ENCODE assay signal across 2 cellular contexts in genomic region chr4:15414601-15415091, GRCh38.
TF ChIP-seq lines count a peak whose summit lies in the region.

No MANE protein-coding gene starts in this region.

TF ChIP-seq in SK-N-SH, 30 proteins besides CTCF, POLR2A, EP300 and RAD21 (continued from another document):
- TF ChIP-seq PBX3 (IDR thresholded peaks at IDR 0.05) (no peak), TEAD4 (IDR thresholded peaks at IDR 0.05; ENCODE audit: borderline replicate concordance, insufficient read depth) (no peak), FOXJ3 (CRISPR knock-in tag; IDR thresholded peaks at IDR 0.05) (no peak), CHD2 (IDR thresholded peaks at IDR 0.05; ENCODE audit: low read length, partially characterized antibody) (no peak), REST (IDR thresholded peaks at IDR 0.05; ENCODE audit: low read depth, low read length) (no peak), FOXM1 (IDR thresholded peaks at IDR 0.05; ENCODE audit: low read depth) (no peak), RFX5 (IDR thresholded peaks at IDR 0.05; ENCODE audit: low read length) (no peak), TCF12 (IDR thresholded peaks at IDR 0.05) (no peak), GABPA (IDR thresholded peaks at IDR 0.05; ENCODE audit: low read depth) (no peak), EZH2phosphoT487 (IDR thresholded peaks at IDR 0.05; ENCODE audit: borderline replicate concordance, low read depth) (no peak), IRF3 (IDR thresholded peaks at IDR 0.05; ENCODE audit: low read depth, low read length) (no peak), USF2 (IDR thresholded peaks at IDR 0.05; ENCODE audit: borderline replicate concordance, low read depth, low read length) (no peak)

TF ChIP-seq in SK-N-SH treated with all-trans-retinoic acid at 6 μM for 48 hours, 23 proteins besides CTCF, POLR2A, EP300 and RAD21 (continued from another document):
- no peak for TF ChIP-seq CSRNP3 (CRISPR knock-in tag; IDR thresholded peaks at IDR 0.05)
- no peak for TF ChIP-seq TCF4 (CRISPR knock-in tag; IDR thresholded peaks at IDR 0.05; ENCODE audit: borderline replicate concordance)
- no peak for TF ChIP-seq CSDC2 (CRISPR knock-in tag; IDR thresholded peaks at IDR 0.05)
- no peak for TF ChIP-seq ZFP3 (CRISPR knock-in tag; IDR thresholded peaks at IDR 0.05)
- no peak for TF ChIP-seq ZNF70 (CRISPR knock-in tag; IDR thresholded peaks at IDR 0.05)
